7 cellular contexts compared by ENCODE assay signal in genomic region chr2:163607630-163608029, GRCh38.
"Had no signal": no experiment of that assay in that cellular context is flagged by ENCODE, and none has a peak within 500 bp of the region (broad histone marks: within the 10 kb centered on the region; RNA-seq: fewer than 3 reads in every experiment).

No MANE protein-coding gene starts in this region.

- H3K9me3 ChIP-seq: HAP-1 had no signal

- ATAC-seq: HCT116 had no signal

- H3K36me3 ChIP-seq: HAP-1 had no signal

- H3K4me3 ChIP-seq: GM23248, HAP-1 had no signal

- H3K27ac ChIP-seq: GM23248 had no signal

- DNase-seq: GM23248, GOT3, H7, HFFc6, IMR-90 had no signal
